In genomic region chr7:29189743-29190201, GRCh38 we compare ENCODE assay signal across 9 cellular contexts. TPM values are rescaled to one million over a fixed set of nuclear protein-coding genes. Genes with fewer than 3 reads are reported as not detected.
DNase-seq lines count a peak whose midpoint lies in the region; ATAC-seq and TF ChIP-seq lines count a peak whose summit lies in the region.
"Had no signal": no experiment of that assay in that cellular context is flagged by ENCODE, and none has a peak within 500 bp of the region (broad histone marks: within the 10 kb centered on the region; RNA-seq: fewer than 3 reads in every experiment).

No MANE protein-coding gene starts in this region.

- intact Hi-C loops in left ventricle myocardium superior (cut with micrococcal nuclease) = no loop called here

- no peak overlapping the region for H3K27ac ChIP-seq in Karpas-422 (ENCODE audit: low read length)
- H3K27ac ChIP-seq in Peyer's patch = no peak overlapping the region

- peak; percentile 58 for ATAC-seq in left ventricle myocardium superior

- H3K79me2 ChIP-seq in Karpas-422 (ENCODE audit: low read length) = no peaks in the 10 kb centered on the region

- H3K27me3 Mint-ChIP-seq in activated naive CD4-positive, alpha-beta T cell treated with anti-CD3 and anti-CD28 coated beads, Interleukin-2, amount 50 U/mL, for 24 hours = peaks cover 28% of the 10 kb centered on the region

- H3K4me1 ChIP-seq in Karpas-422 (ENCODE audit: low read length) = peaks cover 45% of the 10 kb centered on the region
- peaks cover 0 to 10% (median 0%) of the 10 kb centered on the region in 4 donors for H3K4me1 ChIP-seq in Peyer's patch

- no peaks in the 10 kb centered on the region for H3K9me3 Mint-ChIP-seq in activated naive CD4-positive, alpha-beta T cell treated with anti-CD3 and anti-CD28 coated beads, Interleukin-2, amount 50 U/mL, for 24 hours

- H3K9me3 ChIP-seq in Karpas-422 (ENCODE audit: low read length) (no peaks in the 10 kb centered on the region), Peyer's patch (no peaks in the 10 kb centered on the region)

- H3K4me3 Mint-ChIP-seq in activated naive CD4-positive, alpha-beta T cell treated with anti-CD3 and anti-CD28 coated beads, Interleukin-2, amount 50 U/mL, for 24 hours = no peak overlapping the region
- H3K4me3 Mint-ChIP-seq: CD4-positive, CD25-positive, alpha-beta regulatory T cell had no signal

- no peaks in the 10 kb centered on the region for H3K9me2 ChIP-seq in Karpas-422 (replicated peaks; ENCODE audit: insufficient read depth, low read length)

- peak overlapping the region; percentile 56 for H3K27ac Mint-ChIP-seq in activated naive CD4-positive, alpha-beta T cell treated with anti-CD3 and anti-CD28 coated beads, Interleukin-2, amount 50 U/mL, for 24 hours
- H3K27ac Mint-ChIP-seq: CD4-positive, CD25-positive, alpha-beta regulatory T cell had no signal

- H3K4me3 ChIP-seq in Karpas-422 (ENCODE audit: low read length) (no peak overlapping the region), Peyer's patch (peak overlapping the region in 2 of 4 donors; percentile 4 to 22)

- no peak for TF ChIP-seq POLR2A in Peyer's patch (IDR thresholded peaks at IDR 0.05)

- peak overlapping the region; percentile 32; the same call in 1 of the 2 replicates for H3K9ac ChIP-seq in Karpas-422 (ENCODE audit: low read length)

- TF ChIP-seq CTCF in Peyer's patch (IDR thresholded peaks at IDR 0.05) = peak; percentile 21 to 87 (median 78)

- peak; percentile 40 for DNase-seq in NK-92 treated with Interleukin-12 subunit alpha and Interleukin-12 subunit beta, amount 100 ng/mL, for 24 hours (lab: John Stamatoyannopoulos, UW)
- no peak for DNase-seq in NK-92 (lab: John Stamatoyannopoulos, UW; ENCODE audit: unreplicated experiment)
- DNase-seq in Karpas-422 = peak; percentile 88
- DNase-seq in Peyer's patch = peak; percentile 39 to 81 (median 80)
- DNase-seq in left ventricle myocardium superior = peak; percentile 74
- peak; percentile 41 for DNase-seq in putamen (ENCODE audit: low spot score)
- DNase-seq in T1000 (lab: John Stamatoyannopoulos, UW) = no peak

- no peaks in the 10 kb centered on the region for H3K36me3 Mint-ChIP-seq in activated naive CD4-positive, alpha-beta T cell treated with anti-CD3 and anti-CD28 coated beads, Interleukin-2, amount 50 U/mL, for 24 hours
- H3K36me3 Mint-ChIP-seq: CD4-positive, CD25-positive, alpha-beta regulatory T cell had no signal

- H3K27me3 ChIP-seq in Karpas-422 (ENCODE audit: low read length) (no peaks in the 10 kb centered on the region), Peyer's patch (no peaks in the 10 kb centered on the region)

- peak overlapping the region; percentile 61 for H3K4me2 ChIP-seq in Karpas-422 (ENCODE audit: low read depth, low read length, poor library complexity, severe bottlenecking)

- peak overlapping the region; percentile 85 for H2AFZ ChIP-seq in Karpas-422 (ENCODE audit: low read length)

- H3K36me3 ChIP-seq in Karpas-422 (ENCODE audit: insufficient read depth, low read length) (no peaks in the 10 kb centered on the region), Peyer's patch (no peaks in the 10 kb centered on the region)

- no peaks in the 10 kb centered on the region for H4K20me1 ChIP-seq in Karpas-422 (ENCODE audit: insufficient read depth, low read depth, low read length)

- H3K4me1 Mint-ChIP-seq in activated naive CD4-positive, alpha-beta T cell treated with anti-CD3 and anti-CD28 coated beads, Interleukin-2, amount 50 U/mL, for 24 hours = no peaks in the 10 kb centered on the region

RNA-seq across cellular contexts. Expression of gene CHN2, which starts 4.8 kb away (rescaled TPM):
- total RNA-seq in Karpas-422 (2014; rRNA removed; shearing (Covaris generic); ENCODE audit: low replicate concordance) = 3.3 and 9.1 TPM in 2 replicates
- total RNA-seq in Peyer's patch (100 to 1,000 TPM in 3 of 4 donors, 10 to 100 TPM in 1; 29.7 to 159 (median 120) TPM), left ventricle myocardium superior (32.2 TPM)

RNA-seq across cellular contexts. Expression of gene CPVL, which starts 43.4 kb away (rescaled TPM):
- total RNA-seq in Karpas-422 (2014; rRNA removed; shearing (Covaris generic); ENCODE audit: low replicate concordance) = not detected in 2 replicates
- total RNA-seq in Peyer's patch = 10 to 100 TPM in 1 of 4 donors, 1 to 10 TPM in 3; 2.5 to 16.5 (median 8.0) TPM
- 72.6 TPM for total RNA-seq in left ventricle myocardium superior

Comparison
In these comparisons a context has a peak if more than half of its experiments do, and no peak if none do; other contexts are left out.
1. DNase-seq: peak in NK-92 treated with Interleukin-12 subunit alpha and Interleukin-12 subunit beta, amount 100 ng/mL, for 24 hours (single experiment), Karpas-422 (single experiment), Peyer's patch (3 of 3), left ventricle myocardium superior (single experiment) and putamen (single experiment); none in NK-92 (single experiment) and T1000 (single experiment).